ENCODE assay signal across 23 cellular contexts in genomic region chr1:30362603-30362990, GRCh38.
"Had no signal": no experiment of that assay in that cellular context is flagged by ENCODE, and none has a peak within 500 bp of the region (broad histone marks: within the 10 kb centered on the region; RNA-seq: fewer than 3 reads in every experiment).

No MANE protein-coding gene starts in this region.

- H3K9me3 ChIP-seq: SJCRH30 had no signal

- H3K4me3 Mint-ChIP-seq: activated CD4-positive, alpha-beta T cell treated with anti-CD3 and anti-CD28 coated beads, Interleukin-2, amount 10 ng/mL, durations not matched to agents 24 days and 14 days; activated CD8-positive, alpha-beta T cell treated with anti-CD3 and anti-CD28 coated beads, Interleukin-2, amount 10 ng/mL, durations not matched to agents 7 days and 5 days; activated naive CD8-positive, alpha-beta T cell treated with anti-CD3 and anti-CD28 coated beads for 36 hours; T-helper 2 cell treated with Interferon-gamma antibody and Interleukin-4, amounts not matched to agents 5 μg/mL and 100 μg/mL, for 36 hours had no signal

- H3K9me3 Mint-ChIP-seq: activated CD4-positive, alpha-beta T cell treated with anti-CD3 and anti-CD28 coated beads, Interleukin-2, amount 10 ng/mL, durations not matched to agents 24 days and 14 days; activated naive CD8-positive, alpha-beta T cell treated with anti-CD3 and anti-CD28 coated beads for 36 hours; T-helper 2 cell treated with Interferon-gamma antibody and Interleukin-4, amounts not matched to agents 5 μg/mL and 100 μg/mL, for 36 hours had no signal

- H3K27me3 ChIP-seq: cardiac muscle cell, SJCRH30 had no signal

- H3K27ac Mint-ChIP-seq: activated CD4-positive, alpha-beta T cell treated with anti-CD3 and anti-CD28 coated beads, Interleukin-2, amount 10 ng/mL, durations not matched to agents 24 days and 14 days; activated CD8-positive, alpha-beta T cell treated with anti-CD3 and anti-CD28 coated beads, Interleukin-2, amount 10 ng/mL, durations not matched to agents 7 days and 5 days; activated naive CD8-positive, alpha-beta T cell treated with anti-CD3 and anti-CD28 coated beads for 36 hours; T-helper 2 cell treated with Interferon-gamma antibody and Interleukin-4, amounts not matched to agents 5 μg/mL and 100 μg/mL, for 36 hours had no signal

- H3K36me3 Mint-ChIP-seq: activated naive CD8-positive, alpha-beta T cell treated with anti-CD3 and anti-CD28 coated beads for 36 hours had no signal

- DNase-seq: activated CD4-positive, alpha-beta T cell treated with anti-CD3 and anti-CD28 coated beads, Interleukin-2, amount 10 ng/mL, durations not matched to agents 24 days and 14 days; activated CD4-positive, alpha-beta T cell treated with anti-CD3 and anti-CD28 coated beads, Interleukin-2, amount 50 U/mL, for 4 hours; activated CD8-positive, alpha-beta memory T cell treated with anti-CD3 and anti-CD28 coated beads, Interleukin-2, amount 50 U/mL, for 48 hours; activated CD8-positive, alpha-beta T cell treated with anti-CD3 and anti-CD28 coated beads, Interleukin-2, amount 10 ng/mL, durations not matched to agents 7 days and 5 days; activated effector memory CD4-positive, alpha-beta T cell treated with Interleukin-2 at 50 U/mL for 16 hours; activated naive CD4-positive, alpha-beta T cell treated with anti-CD3 and anti-CD28 coated beads, Interleukin-2, amount 50 U/mL, for 16 hours; activated naive CD8-positive, alpha-beta T cell treated with anti-CD3 and anti-CD28 coated beads for 36 hours; activated T-cell treated with anti-CD3 and anti-CD28 coated beads, Interleukin-2, amount 50 U/mL, for 48 hours; amniotic stem cell; aorta; NCI-H1105; NCI-H1417 treated with DMSO at 0.1 percent for 48 hours; NCI-H187 treated with DMSO at 0.1 percent for 48 hours; NCI-H2081; NCI-H2171 treated with DMSO at 0.1 percent for 48 hours; NCI-H345; NCI-H524 treated with DMSO at 0.1 percent for 48 hours; SHP77; SJCRH30 had no signal

- H3K27ac ChIP-seq: cardiac muscle cell, SJCRH30, SK-N-MC had no signal

- H3K4me3 ChIP-seq: cardiac muscle cell, K562, SJCRH30, SK-N-MC had no signal

- H3K4me1 Mint-ChIP-seq: activated CD4-positive, alpha-beta T cell treated with anti-CD3 and anti-CD28 coated beads, Interleukin-2, amount 10 ng/mL, durations not matched to agents 24 days and 14 days; activated naive CD8-positive, alpha-beta T cell treated with anti-CD3 and anti-CD28 coated beads for 36 hours had no signal

- H3K4me1 ChIP-seq: SJCRH30 had no signal

- H3K36me3 ChIP-seq: cardiac muscle cell, SJCRH30 had no signal
